1 cellular context compared by ENCODE assay signal in the genomic region with DNA sequence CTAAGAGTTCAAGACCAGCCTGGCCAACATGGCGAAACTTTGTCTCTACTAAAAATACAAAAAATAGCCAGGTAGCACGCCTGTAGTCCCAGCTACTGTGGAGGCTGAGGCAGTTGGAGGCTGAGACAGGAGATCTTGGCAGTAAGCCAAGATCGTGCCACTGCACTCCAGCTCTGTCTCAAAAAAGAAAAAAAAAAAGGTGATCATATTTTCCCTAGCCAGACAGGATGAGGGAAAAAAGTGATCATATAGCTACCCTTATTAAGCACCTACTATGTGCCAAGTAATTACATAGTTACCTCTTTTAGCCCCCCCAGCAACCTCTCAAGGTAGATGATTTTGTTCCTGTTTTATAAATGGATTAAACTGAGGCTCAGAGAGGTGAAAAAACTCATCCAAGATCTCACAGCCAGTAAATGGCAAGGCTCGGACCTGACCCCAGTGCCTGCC.
TF ChIP-seq lines count a peak whose summit lies in the region.

No MANE protein-coding gene starts in this region.

TF ChIP-seq in endothelial cell of umbilical vein, 7 proteins besides CTCF, POLR2A, EP300 and RAD21:
- no peak for TF ChIP-seq POLR2AphosphoS5 (IDR thresholded peaks at IDR 0.05; ENCODE audit: insufficient read depth, low read depth, low read length)
- no peak for TF ChIP-seq EZH2 (IDR thresholded peaks at IDR 0.05; ENCODE audit: borderline replicate concordance, low read depth, low read length, severe bottlenecking)
- TF ChIP-seq JUN (IDR thresholded peaks at IDR 0.05; ENCODE audit: borderline replicate concordance, insufficient read depth, insufficient read length, low read depth), result no peak
- no peak for TF ChIP-seq GATA2 (IDR thresholded peaks at IDR 0.05; ENCODE audit: insufficient read depth, insufficient read length, low read depth, low read length)
- no peak for TF ChIP-seq MYC (IDR thresholded peaks at IDR 0.05; ENCODE audit: low read depth, low read length)
- TF ChIP-seq FOS (IDR thresholded peaks at IDR 0.05; ENCODE audit: borderline replicate concordance, insufficient read depth, low read length), result no peak
- TF ChIP-seq, protein P1, sequence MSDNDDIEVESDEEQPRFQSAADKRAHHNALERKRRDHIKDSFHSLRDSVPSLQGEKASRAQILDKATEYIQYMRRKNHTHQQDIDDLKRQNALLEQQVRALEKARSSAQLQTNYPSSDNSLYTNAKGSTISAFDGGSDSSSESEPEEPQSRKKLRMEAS (IDR thresholded peaks at IDR 0.05; ENCODE audit: insufficient read depth, insufficient read length), result no peak
